In the genomic region with DNA sequence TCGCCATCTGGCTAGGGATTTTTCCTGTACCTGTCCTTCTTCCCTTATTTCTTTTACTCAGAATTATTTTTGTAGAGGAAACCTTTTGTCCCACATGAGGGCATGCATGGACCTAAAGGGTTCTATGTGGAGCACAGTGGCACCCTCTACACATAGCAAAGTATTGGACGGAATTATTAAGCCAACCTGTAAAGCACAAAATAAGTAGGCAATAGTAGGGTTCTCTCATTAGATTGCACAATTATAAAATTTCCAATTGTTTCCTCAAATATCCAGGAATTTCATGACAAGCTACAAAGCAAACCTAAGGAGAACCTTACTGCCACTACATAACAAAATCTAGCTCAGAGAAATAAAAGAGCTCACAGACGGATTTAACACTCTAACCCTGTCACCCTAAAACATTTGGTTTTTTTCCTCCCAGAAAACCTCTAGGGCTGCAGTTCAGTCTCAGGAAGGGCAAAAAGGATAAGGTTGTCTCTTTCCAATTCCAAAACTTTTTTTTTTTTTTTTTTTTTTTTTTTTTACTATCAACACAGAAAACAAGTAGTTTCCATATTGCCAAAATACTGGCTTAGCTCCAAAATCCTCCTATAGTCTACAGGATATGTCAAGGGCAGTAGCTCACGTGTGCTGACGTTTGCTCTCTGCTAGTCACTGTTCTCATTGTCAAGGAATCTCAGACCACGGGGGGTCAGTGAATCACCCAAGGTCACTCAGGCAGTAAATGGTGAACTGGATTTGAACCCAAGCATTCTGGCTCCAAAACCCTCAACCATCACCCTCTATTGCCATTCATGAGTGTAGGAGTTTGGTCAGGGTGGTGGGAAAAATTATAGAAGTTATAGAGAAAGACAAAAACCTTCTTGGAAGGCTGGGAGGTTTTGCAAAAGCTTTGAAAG, we compare ENCODE assay signal across 9 cellular contexts. TPM values are rescaled to one million over a fixed set of nuclear protein-coding genes. Genes with fewer than 3 reads are reported as not detected.
DNase-seq lines count a peak whose midpoint lies in the region; TF ChIP-seq lines count a peak whose summit lies in the region.
"Had no signal": no experiment of that assay in that cellular context is flagged by ENCODE, and none has a peak within 500 bp of the region (broad histone marks: within the 10 kb centered on the region; RNA-seq: fewer than 3 reads in every experiment).

No MANE protein-coding gene starts in this region.

- TF ChIP-seq CTCF in osteoblast (IDR thresholded peaks at IDR 0.05; ENCODE audit: extremely low read depth, low read depth, low read length) = no peak

- H2AFZ ChIP-seq in GM23248 (no peak overlapping the region; the same call in 1 of the 2 replicates), osteoblast (ENCODE audit: low read length) (no peak overlapping the region)

- DNase-seq in GM23248 (peak; percentile 95), RKO (ENCODE audit: low spot score) (peak; percentile 82), fibroblast of gingiva (ENCODE audit: low read depth) (peak; percentile 61), osteoblast (ENCODE audit: insufficient read length, low spot score, missing footprints) (peak; percentile 65), dedifferentiated amniotic fluid mesenchymal stem cell (ENCODE audit: extremely low spot score) (no peak), NCI-H774 (lab: John Stamatoyannopoulos, UW) (no peak), NCI-H82 treated with DMSO at 0.1 percent for 48 hours (lab: John Stamatoyannopoulos, UW; ENCODE audit: unreplicated experiment) (no peak), NK-92 (lab: John Stamatoyannopoulos, UW; ENCODE audit: unreplicated experiment) (no peak)
- DNase-seq: NCI-H146 had no signal

- peaks cover 17% of the 10 kb centered on the region; the same call in 1 of the 2 replicates for H3F3A ChIP-seq in GM23248 (ENCODE audit: insufficient read depth)

- 0 out of 2 replicates have a peak, but pooled peaks cover 3% of the 10 kb centered on the region for H4K20me1 ChIP-seq in GM23248 (ENCODE audit: insufficient read depth)
- H4K20me1 ChIP-seq in osteoblast (ENCODE audit: insufficient read depth, low read length) = no peaks in the 10 kb centered on the region

- in situ Hi-C loops in GM23248 (cut with MboI) = no loop called here

- H3K27ac ChIP-seq in GM23248 (peak overlapping the region; percentile 86), osteoblast (ENCODE audit: low read depth, low read length) (peak overlapping the region; percentile 95)

- peak overlapping the region; percentile 27 for H3K4me2 ChIP-seq in GM23248 (ENCODE audit: unreplicated experiment)
- H3K4me2 ChIP-seq in osteoblast (ENCODE audit: insufficient read depth, low read length) = peak overlapping the region; percentile 61

- no peaks in the 10 kb centered on the region for H3K36me3 ChIP-seq in GM23248 (ENCODE audit: low read depth)
- no peaks in the 10 kb centered on the region for H3K36me3 ChIP-seq in osteoblast (ENCODE audit: insufficient read depth, low read length)

- no peaks in the 10 kb centered on the region for H3K27me3 ChIP-seq in GM23248 (replicated peaks; ENCODE audit: insufficient read depth)
- no peaks in the 10 kb centered on the region for H3K27me3 ChIP-seq in osteoblast (ENCODE audit: insufficient read depth, low read length)

- H3K4me1 ChIP-seq in GM23248 (ENCODE audit: insufficient read depth) = peaks cover 25% of the 10 kb centered on the region
- peaks cover 22% of the 10 kb centered on the region for H3K4me1 ChIP-seq in osteoblast (ENCODE audit: insufficient read depth, low read length)

- no peaks in the 10 kb centered on the region for H3K9me3 ChIP-seq in GM23248 (ENCODE audit: low read depth)
- H3K9me3 ChIP-seq in osteoblast (ENCODE audit: low read depth, low read length) = no peaks in the 10 kb centered on the region

- 43 to 45% methylated on average over 6 of the region's 6 CpGs for WGBS in GM23248 (ENCODE audit: low coverage in 1 of 2, low lambda C conversion rate in 2 of 2, missing lambda C conversion rate in 2 of 2), 2 experiments

- H3K4me3 ChIP-seq in GM23248 (0 out of 2 replicates have a peak overlapping the region, but pooled peaks have one; percentile 18), osteoblast (ENCODE audit: insufficient read depth, low read length) (no peak overlapping the region)

- peak overlapping the region; percentile 68 for H3K9ac ChIP-seq in GM23248

- H3K79me2 ChIP-seq in GM23248 (ENCODE audit: insufficient read depth) = peaks cover 44% of the 10 kb centered on the region
- H3K79me2 ChIP-seq in osteoblast (ENCODE audit: insufficient read depth, low read length) = peaks cover 45% of the 10 kb centered on the region

- no peaks in the 10 kb centered on the region for H3K9me2 ChIP-seq in GM23248 (ENCODE audit: insufficient read depth)

RNA-seq across cellular contexts. Expression of a gene that starts 52.3 kb away (rescaled TPM):
- total RNA-seq in GM23248 (2014; rRNA removed; shearing (Covaris generic)) = 13.5 and 16.5 TPM in 2 replicates
- 18.4 and 19.5 TPM in 2 replicates for polyA plus RNA-seq in GM23248 (2016; fragmentation: Nextera tagmentation; extraction: Ambion mirVana)
- total RNA-seq in osteoblast = 9.7 and 10.9 TPM in 2 replicates

Comparison
In these comparisons a context has a peak if more than half of its experiments do, and no peak if none do; other contexts are left out.
1. DNase-seq: peak in GM23248 (single experiment), RKO (single experiment), fibroblast of gingiva (single experiment) and osteoblast (single experiment); none in dedifferentiated amniotic fluid mesenchymal stem cell (single experiment), NCI-H774 (single experiment), NCI-H82 treated with DMSO at 0.1 percent for 48 hours (single experiment) and NK-92 (single experiment).